In genomic region chr17:969767-970387, GRCh38 we compare ENCODE assay signal across 9 cellular contexts. TPM values are rescaled to one million over a fixed set of nuclear protein-coding genes. Genes with fewer than 3 reads are reported as not detected.
A peak's percentile ranks its signal among the peaks of the same experiment; 100 is the strongest.
DNase-seq lines count a peak whose midpoint lies in the region; ATAC-seq lines count a peak whose summit lies in the region.
"Had no signal": no experiment of that assay in that cellular context is flagged by ENCODE, and none has a peak within 500 bp of the region (broad histone marks: within the 10 kb centered on the region; RNA-seq: fewer than 3 reads in every experiment).

No MANE protein-coding gene starts in this region.

- peaks cover 93% of the 10 kb centered on the region for H3K79me2 ChIP-seq in GM23248 (ENCODE audit: insufficient read depth)

- H2AFZ ChIP-seq in GM23248, result peak overlapping the region; percentile 58

- H3K4me1 ChIP-seq in GM23248 (ENCODE audit: insufficient read depth) (peaks cover 17% of the 10 kb centered on the region), rectal smooth muscle tissue (ENCODE audit: control insufficient read depth, insufficient read depth, low read length) (peaks cover 18% of the 10 kb centered on the region)

- H3K36me3 ChIP-seq in GM23248 (ENCODE audit: low read depth) (no peaks in the 10 kb centered on the region), rectal smooth muscle tissue (ENCODE audit: control insufficient read depth, insufficient read depth, low read length) (no peaks in the 10 kb centered on the region)

- peak overlapping the region; percentile 84 for H3K4me2 ChIP-seq in GM23248 (ENCODE audit: unreplicated experiment)

- ATAC-seq in GM19328 (IDR thresholded peaks at IDR 0.05; ENCODE audit: unreplicated experiment) (no peak), GM19452 (IDR thresholded peaks at IDR 0.05; ENCODE audit: unreplicated experiment) (no peak), GM21423 (IDR thresholded peaks at IDR 0.05; ENCODE audit: unreplicated experiment) (no peak)

- H3K27ac ChIP-seq in GM23248 (peak overlapping the region; percentile 43), rectal smooth muscle tissue (ENCODE audit: low read depth, low read length) (peak overlapping the region; percentile 83)

- 18 to 21% methylated on average over 19 of the region's 19 CpGs for WGBS in GM23248 (ENCODE audit: low coverage in 1 of 2, low lambda C conversion rate in 2 of 2, missing lambda C conversion rate in 2 of 2), 2 experiments

- H3K4me3 ChIP-seq in GM23248 (peak overlapping the region; percentile 66), rectal smooth muscle tissue (ENCODE audit: low read length) (peak overlapping the region; percentile 51)

- no peaks in the 10 kb centered on the region for H3K9me2 ChIP-seq in GM23248 (ENCODE audit: insufficient read depth)

- H3K9ac ChIP-seq in GM23248 (peak overlapping the region; percentile 77), rectal smooth muscle tissue (ENCODE audit: low read length) (no peak overlapping the region)

- no peaks in the 10 kb centered on the region for H3K27me3 ChIP-seq in GM23248 (replicated peaks; ENCODE audit: insufficient read depth)
- H3K27me3 ChIP-seq in rectal smooth muscle tissue (ENCODE audit: control insufficient read depth, insufficient read depth, low read length), result peaks cover 4% of the 10 kb centered on the region

- H3F3A ChIP-seq in GM23248 (ENCODE audit: insufficient read depth), result peaks cover under 1% of the 10 kb centered on the region

- H3K9me3 ChIP-seq in GM23248 (ENCODE audit: low read depth), result no peaks in the 10 kb centered on the region

- DNase-seq in GM23248, result peak; percentile 61
- DNase-seq in NCI-H748 treated with DMSO at 0.1 percent for 48 hours (lab: John Stamatoyannopoulos, UW), result peak; percentile 58
- peak; percentile 60 for DNase-seq in fibroblast of gingiva (ENCODE audit: low read depth)
- DNase-seq in RPMI8226, result no peak
- DNase-seq: NCI-H1930 had no signal

- in situ Hi-C loops in GM23248 (cut with MboI), result no loop called here

- peaks cover 3% of the 10 kb centered on the region; the same call in 1 of the 2 replicates for H4K20me1 ChIP-seq in GM23248 (ENCODE audit: insufficient read depth)

RNA-seq across cellular contexts. Expression of gene NXN, which starts 9.7 kb away (rescaled TPM):
- 41.9 and 51.7 TPM in 2 replicates for total RNA-seq in GM23248 (2014; rRNA removed; shearing (Covaris generic))
- polyA plus RNA-seq in GM23248 (2016; fragmentation: Nextera tagmentation; extraction: Ambion mirVana), result 8.0 and 10.7 TPM in 2 replicates

RNA-seq across cellular contexts. Expression of gene TIMM22, which starts 27.1 kb away (rescaled TPM):
- 19.2 and 23.0 TPM in 2 replicates for total RNA-seq in GM23248 (2014; rRNA removed; shearing (Covaris generic))
- 26.1 and 26.7 TPM in 2 replicates for polyA plus RNA-seq in GM23248 (2016; fragmentation: Nextera tagmentation; extraction: Ambion mirVana)
